ENCODE assay signal across 29 cellular contexts in the genomic region with DNA sequence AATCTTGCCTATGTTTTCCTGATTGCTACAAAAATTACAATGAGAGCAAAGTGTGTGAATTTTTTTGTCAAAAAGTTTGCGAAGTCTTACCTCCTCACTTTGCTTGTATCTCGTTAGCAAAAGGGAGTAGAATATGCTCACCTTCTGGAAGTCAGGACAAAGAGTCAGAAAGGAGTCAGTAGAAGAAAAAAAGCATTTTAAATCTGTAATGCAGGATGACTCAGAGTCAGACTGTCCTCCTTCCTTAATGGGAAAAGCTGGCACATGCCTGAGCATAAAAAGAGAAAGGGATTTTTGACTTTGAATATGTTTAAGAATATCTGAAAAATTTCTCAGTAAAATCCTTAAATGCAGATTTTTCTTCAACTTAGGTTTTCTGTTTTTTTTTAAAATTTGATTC. TPM values are rescaled to one million over a fixed set of nuclear protein-coding genes. Genes with fewer than 3 reads are reported as not detected.
A peak's percentile ranks its signal among the peaks of the same experiment; 100 is the strongest.
DNase-seq lines count a peak whose midpoint lies in the region; ATAC-seq and TF ChIP-seq lines count a peak whose summit lies in the region.
"Had no signal": no experiment of that assay in that cellular context is flagged by ENCODE, and none has a peak within 500 bp of the region (broad histone marks: within the 10 kb centered on the region; RNA-seq: fewer than 3 reads in every experiment).

No MANE protein-coding gene starts in this region.

- H3K4me1 Mint-ChIP-seq in activated CD8-positive, alpha-beta T cell treated with anti-CD3 and anti-CD28 coated beads, Interleukin-2, amount 10 ng/mL, durations not matched to agents 7 days and 5 days (ENCODE audit: low read depth): no peaks in the 10 kb centered on the region
- H3K4me1 Mint-ChIP-seq: activated naive CD4-positive, alpha-beta T cell treated with anti-CD3 and anti-CD28 coated beads, Interleukin-2, amount 50 U/mL, for 24 hours; activated T-helper 17 cell treated with anti-CD3 and anti-CD28 coated beads, Interleukin-2, amount 50 U/mL, for 72 hours; central memory CD8-positive, alpha-beta T cell; naive thymus-derived CD4-positive, alpha-beta T cell; stimulated activated effector memory CD8-positive, alpha-beta T cell treated with anti-CD3 and anti-CD28 coated beads, Interleukin-12 subunit alpha, Interleukin-12 subunit beta, amount 100 ng/mL, for 72 hours; WTC11 had no signal

- POLR2A ChIA-PET in PC-3 (lab: Charles Lee; ENCODE audit: unreplicated experiment): no interaction called here
- POLR2A ChIA-PET in activated CD8-positive, alpha-beta T cell treated with anti-CD3 and anti-CD28 coated beads, Interleukin-2, amount 10 ng/mL, durations not matched to agents 7 days and 5 days (lab: Charles Lee): no interaction called here

- no TSS peak for BruUV-seq in PC-3 (replicated peaks; lab: Mats Ljungman, UMichigan)

- H3K4me1 ChIP-seq in PC-3 (ENCODE audit: insufficient read depth, low read length) (no peaks in the 10 kb centered on the region), osteoblast (ENCODE audit: insufficient read depth, low read length) (no peaks in the 10 kb centered on the region)
- H3K4me1 ChIP-seq: heart right ventricle, left ventricle myocardium inferior had no signal

- no peak for TF ChIP-seq CTCF in PC-3 (conservative IDR thresholded peaks at IDR 0.05; ENCODE audit: low read depth, low read length)
- no peak for TF ChIP-seq CTCF in choroid plexus epithelial cell (conservative IDR thresholded peaks at IDR 0.05; ENCODE audit: low read depth, low read length)
- no peak for TF ChIP-seq CTCF in osteoblast (IDR thresholded peaks at IDR 0.05; ENCODE audit: extremely low read depth, low read depth, low read length)

- 0 out of 2 replicates have a peak, but pooled peaks cover 8% of the 10 kb centered on the region for H3K9me3 ChIP-seq in PC-3 (ENCODE audit: low read length)
- H3K9me3 ChIP-seq in osteoblast (ENCODE audit: low read depth, low read length): no peaks in the 10 kb centered on the region

- no peaks in the 10 kb centered on the region for H4K20me1 ChIP-seq in PC-3 (ENCODE audit: low read length)
- no peaks in the 10 kb centered on the region for H4K20me1 ChIP-seq in osteoblast (ENCODE audit: insufficient read depth, low read length)

- peak; percentile 68 for ATAC-seq in PC-3
- ATAC-seq in activated CD8-positive, alpha-beta T cell treated with anti-CD3 and anti-CD28 coated beads, Interleukin-2, amount 10 ng/mL, durations not matched to agents 7 days and 5 days: no peak
- ATAC-seq: activated T-helper 17 cell treated with anti-CD3 and anti-CD28 coated beads, Interleukin-2, amount 50 U/mL, for 72 hours; heart right ventricle; naive thymus-derived CD4-positive, alpha-beta T cell; Right ventricle myocardium inferior; stimulated activated effector memory CD8-positive, alpha-beta T cell treated with anti-CD3 and anti-CD28 coated beads, Interleukin-12 subunit alpha, Interleukin-12 subunit beta, amount 100 ng/mL, for 72 hours; WTC11 had no signal

- H3K36me3 ChIP-seq in PC-3 (ENCODE audit: low read depth, low read length) (no peaks in the 10 kb centered on the region), osteoblast (ENCODE audit: insufficient read depth, low read length) (no peaks in the 10 kb centered on the region)
- H3K36me3 ChIP-seq: heart right ventricle, left ventricle myocardium inferior had no signal

- H3F3A ChIP-seq in PC-3 (ENCODE audit: low read length, unreplicated experiment): no peaks in the 10 kb centered on the region

- peak; percentile 1 for DNase-seq in EH (ENCODE audit: low read depth)
- DNase-seq in PC-3: peak; percentile 40
- peak; percentile 13 for DNase-seq in choroid plexus epithelial cell (ENCODE audit: low read depth)
- peak; percentile 78 for DNase-seq in osteoblast (ENCODE audit: insufficient read length, low spot score, missing footprints)
- DNase-seq in NCI-H748 (lab: John Stamatoyannopoulos, UW; ENCODE audit: unreplicated experiment): no peak
- DNase-seq in NCI-H526 treated with DMSO at 0.1 percent for 48 hours (lab: John Stamatoyannopoulos, UW): no peak
- DNase-seq in activated CD8-positive, alpha-beta T cell treated with anti-CD3 and anti-CD28 coated beads, Interleukin-2, amount 10 ng/mL, durations not matched to agents 7 days and 5 days: no peak
- DNase-seq: activated CD8-positive, alpha-beta memory T cell treated with anti-CD3 and anti-CD28 coated beads, Interleukin-2, amount 50 U/mL, for 48 hours; aorta; HCEC 1CT; heart right ventricle; Kasumi-1; left ventricle myocardium inferior; naive thymus-derived CD4-positive, alpha-beta T cell; NCI-H1092; NCI-H187 treated with DMSO at 0.1 percent for 48 hours; NCI-H774; nucleus accumbens; retina; substantia nigra; T1000 had no signal

- H3K9ac ChIP-seq in PC-3 (ENCODE audit: low read length): no peak overlapping the region

- H3K4me3 Mint-ChIP-seq in activated CD8-positive, alpha-beta T cell treated with anti-CD3 and anti-CD28 coated beads, Interleukin-2, amount 10 ng/mL, durations not matched to agents 7 days and 5 days: no peak overlapping the region
- H3K4me3 Mint-ChIP-seq: activated naive CD4-positive, alpha-beta T cell treated with anti-CD3 and anti-CD28 coated beads, Interleukin-2, amount 50 U/mL, for 24 hours; activated T-helper 17 cell treated with anti-CD3 and anti-CD28 coated beads, Interleukin-2, amount 50 U/mL, for 72 hours; central memory CD8-positive, alpha-beta T cell; naive thymus-derived CD4-positive, alpha-beta T cell; stimulated activated effector memory CD8-positive, alpha-beta T cell treated with anti-CD3 and anti-CD28 coated beads, Interleukin-12 subunit alpha, Interleukin-12 subunit beta, amount 100 ng/mL, for 72 hours; WTC11 had no signal

- CTCF ChIA-PET in PC-3 (lab: Charles Lee): no interaction called here
- CTCF ChIA-PET in activated CD8-positive, alpha-beta T cell treated with anti-CD3 and anti-CD28 coated beads, Interleukin-2, amount 10 ng/mL, durations not matched to agents 7 days and 5 days (lab: Charles Lee): no interaction called here

- no peaks in the 10 kb centered on the region for H3K79me2 ChIP-seq in PC-3 (ENCODE audit: low read length)
- no peaks in the 10 kb centered on the region for H3K79me2 ChIP-seq in osteoblast (ENCODE audit: insufficient read depth, low read length)

- H3K36me3 Mint-ChIP-seq in activated CD8-positive, alpha-beta T cell treated with anti-CD3 and anti-CD28 coated beads, Interleukin-2, amount 10 ng/mL, durations not matched to agents 7 days and 5 days (ENCODE audit: low read depth): no peaks in the 10 kb centered on the region
- H3K36me3 Mint-ChIP-seq: activated naive CD4-positive, alpha-beta T cell treated with anti-CD3 and anti-CD28 coated beads, Interleukin-2, amount 50 U/mL, for 24 hours; stimulated activated effector memory CD8-positive, alpha-beta T cell treated with anti-CD3 and anti-CD28 coated beads, Interleukin-12 subunit alpha, Interleukin-12 subunit beta, amount 100 ng/mL, for 72 hours; WTC11 had no signal

- no peaks in the 10 kb centered on the region for H3K27me3 ChIP-seq in PC-3 (ENCODE audit: low read length)
- no peaks in the 10 kb centered on the region for H3K27me3 ChIP-seq in osteoblast (ENCODE audit: insufficient read depth, low read length)
- H3K27me3 ChIP-seq: heart right ventricle had no signal

- H3K27ac ChIP-seq in PC-3 (ENCODE audit: low read length) (no peak overlapping the region), osteoblast (ENCODE audit: low read depth, low read length) (no peak overlapping the region)
- H3K27ac ChIP-seq: C4-2B, heart right ventricle, left ventricle myocardium inferior had no signal

- no peaks in the 10 kb centered on the region for H3K27me3 Mint-ChIP-seq in activated CD8-positive, alpha-beta T cell treated with anti-CD3 and anti-CD28 coated beads, Interleukin-2, amount 10 ng/mL, durations not matched to agents 7 days and 5 days (ENCODE audit: low read depth)
- H3K27me3 Mint-ChIP-seq: activated T-helper 17 cell treated with anti-CD3 and anti-CD28 coated beads, Interleukin-2, amount 50 U/mL, for 72 hours had no signal

- H3K4me3 ChIP-seq in PC-3 (ENCODE audit: low read length): no peak overlapping the region
- no peak overlapping the region for H3K4me3 ChIP-seq in choroid plexus epithelial cell (ENCODE audit: low read depth, low read length)
- no peak overlapping the region for H3K4me3 ChIP-seq in osteoblast (ENCODE audit: insufficient read depth, low read length)
- H3K4me3 ChIP-seq: heart right ventricle, left ventricle myocardium inferior had no signal

- H2AFZ ChIP-seq in PC-3 (ENCODE audit: low read length): no peak overlapping the region
- no peak overlapping the region for H2AFZ ChIP-seq in osteoblast (ENCODE audit: low read length)

- H3K9me2 ChIP-seq in PC-3 (replicated peaks; ENCODE audit: low read length): 0 out of 2 replicates have a peak, but pooled peaks cover 2% of the 10 kb centered on the region

- intact Hi-C loops in PC-3 (cut with micrococcal nuclease): no loop called here

- peaks cover 20% of the 10 kb centered on the region for H3K9me3 Mint-ChIP-seq in activated CD8-positive, alpha-beta T cell treated with anti-CD3 and anti-CD28 coated beads, Interleukin-2, amount 10 ng/mL, durations not matched to agents 7 days and 5 days (ENCODE audit: insufficient read depth)

- H3K27ac Mint-ChIP-seq in activated CD8-positive, alpha-beta T cell treated with anti-CD3 and anti-CD28 coated beads, Interleukin-2, amount 10 ng/mL, durations not matched to agents 7 days and 5 days: no peak overlapping the region
- H3K27ac Mint-ChIP-seq: activated naive CD4-positive, alpha-beta T cell treated with anti-CD3 and anti-CD28 coated beads, Interleukin-2, amount 50 U/mL, for 24 hours; activated T-helper 17 cell treated with anti-CD3 and anti-CD28 coated beads, Interleukin-2, amount 50 U/mL, for 72 hours; naive thymus-derived CD4-positive, alpha-beta T cell; stimulated activated effector memory CD8-positive, alpha-beta T cell treated with anti-CD3 and anti-CD28 coated beads, Interleukin-12 subunit alpha, Interleukin-12 subunit beta, amount 100 ng/mL, for 72 hours; WTC11 had no signal

- H3K4me2 ChIP-seq in PC-3 (ENCODE audit: low read length): no peak overlapping the region
- no peak overlapping the region for H3K4me2 ChIP-seq in osteoblast (ENCODE audit: insufficient read depth, low read length)

RNA-seq across cellular contexts. Expression of a gene that starts 14.2 kb away (rescaled TPM):
- total RNA-seq in PC-3 (2014; rRNA removed) (not detected in 2 replicates), osteoblast (not detected in 2 replicates)
- not detected for total RNA-seq in activated CD8-positive, alpha-beta T cell treated with anti-CD3 and anti-CD28 coated beads, Interleukin-2, amount 10 ng/mL, durations not matched to agents 7 days and 5 days
- total RNA-seq: activated T-helper 17 cell treated with anti-CD3 and anti-CD28 coated beads, Interleukin-2, amount 50 U/mL, for 72 hours; aorta; heart right ventricle; left ventricle myocardium inferior; naive thymus-derived CD4-positive, alpha-beta T cell; Right ventricle myocardium inferior; ureter; WTC11 had no signal

Comparison
In these comparisons a context has a peak if more than half of its experiments do, and no peak if none do; other contexts are left out.
1. DNase-seq: peak in EH (single experiment), PC-3 (single experiment), choroid plexus epithelial cell (single experiment) and osteoblast (single experiment); none in NCI-H748 (single experiment), NCI-H526 treated with DMSO at 0.1 percent for 48 hours (single experiment) and activated CD8-positive, alpha-beta T cell treated with anti-CD3 and anti-CD28 coated beads, Interleukin-2, amount 10 ng/mL, durations not matched to agents 7 days and 5 days (single experiment).